In genomic region chr6:30802731-30803130, GRCh38 we compare ENCODE assay signal across 1 cellular context.
TF ChIP-seq lines count a peak whose summit lies in the region.

No MANE protein-coding gene starts in this region.

TF ChIP-seq in endothelial cell of umbilical vein, 7 proteins besides CTCF, POLR2A, EP300 and RAD21:
- no peak for TF ChIP-seq MAX (IDR thresholded peaks at IDR 0.05; ENCODE audit: insufficient read depth, insufficient read length)
- no peak for TF ChIP-seq MYC (IDR thresholded peaks at IDR 0.05; ENCODE audit: low read depth, low read length)
- TF ChIP-seq POLR2AphosphoS5 (IDR thresholded peaks at IDR 0.05; ENCODE audit: insufficient read depth, low read depth, low read length), result no peak
- TF ChIP-seq JUN (IDR thresholded peaks at IDR 0.05; ENCODE audit: borderline replicate concordance, insufficient read depth, insufficient read length, low read depth), result no peak
- no peak for TF ChIP-seq EZH2 (IDR thresholded peaks at IDR 0.05; ENCODE audit: borderline replicate concordance, low read depth, low read length, severe bottlenecking)
- TF ChIP-seq GATA2 (IDR thresholded peaks at IDR 0.05; ENCODE audit: insufficient read depth, insufficient read length, low read depth, low read length), result no peak
- TF ChIP-seq FOS (IDR thresholded peaks at IDR 0.05; ENCODE audit: borderline replicate concordance, insufficient read depth, low read length), result no peak
